In genomic region chr3:51799879-51800757, GRCh38 we compare ENCODE assay signal across 8 cellular contexts. TPM values are rescaled to one million over a fixed set of nuclear protein-coding genes. Genes with fewer than 3 reads are reported as not detected.
DNase-seq lines count a peak whose midpoint lies in the region; ATAC-seq, FAIRE-seq and TF ChIP-seq lines count a peak whose summit lies in the region.

No MANE protein-coding gene starts in this region.

- TF ChIP-seq RAD21 in IMR-90 (IDR thresholded peaks at IDR 0.05; ENCODE audit: low read length) = peak; percentile 63

- no peak overlapping the region for H2AK5ac ChIP-seq in IMR-90 (ENCODE audit: low read depth, low read length)

- no peak overlapping the region for H3K18ac ChIP-seq in IMR-90 (ENCODE audit: low read depth, low read length)

- no peak overlapping the region for H3K27ac Mint-ChIP-seq in activated CD4-positive, alpha-beta T cell treated with anti-CD3 and anti-CD28 coated beads, Interleukin-2, amount 10 ng/mL, durations not matched to agents 24 days and 14 days
- H3K27ac Mint-ChIP-seq in naive B cell = no peak overlapping the region

- no peak overlapping the region for H3K4me3 Mint-ChIP-seq in activated CD4-positive, alpha-beta T cell treated with anti-CD3 and anti-CD28 coated beads, Interleukin-2, amount 10 ng/mL, durations not matched to agents 24 days and 14 days
- no peak overlapping the region for H3K4me3 Mint-ChIP-seq in naive B cell

- H3K4ac ChIP-seq in IMR-90 (ENCODE audit: low read depth, low read length) = no peak overlapping the region

- CTCF ChIA-PET in IMR-90 (lab: Yijun Ruan, JAX) (interaction anchor here (0.5 to 1.0 kb wide), 6 partner anchors 9 to 421 kb away, joined by 3 read pairs; no protein-coding TSS in a partner anchor), endothelial cell of umbilical vein (lab: Charles Lee) (interaction anchor here (0.6 to 2.2 kb wide), 25 partner anchors 8 to 1184 kb away, joined by 3 to 57 read pairs (median 4); partner anchors contain the start of genes DCAF1 and GRM2)

- dilution Hi-C loops in IMR-90 (cut with HindIII; ENCODE audit: low sequenced_read_pairs, unreplicated experiment) = no loop called here
- dilution Hi-C loops in endothelial cell of umbilical vein (cut with MboI; ENCODE audit: extremely low pct_ligation_motif_present, low sequenced_read_pairs) = no loop called here

- H3K79me1 ChIP-seq in IMR-90 (ENCODE audit: low read depth in 1 of 2, low read length in 2 of 2) = no peaks in the 10 kb centered on the region

- no peak for TF ChIP-seq POLR2A in IMR-90 (IDR thresholded peaks at IDR 0.05; ENCODE audit: low read depth, low read length)
- TF ChIP-seq POLR2A in endothelial cell of umbilical vein (IDR thresholded peaks at IDR 0.05; ENCODE audit: low read depth, low read length) = no peak
- no peak for TF ChIP-seq POLR2A in GM18505 (IDR thresholded peaks at IDR 0.05; ENCODE audit: borderline replicate concordance, extremely low read depth, insufficient read depth, insufficient read length)

- H2AFZ ChIP-seq in IMR-90 (replicated peaks; ENCODE audit: low read length, poor library complexity) = no peak overlapping the region
- H2AFZ ChIP-seq in endothelial cell of umbilical vein (ENCODE audit: low read depth, low read length) = no peak overlapping the region

- no peaks in the 10 kb centered on the region for H3K9me1 ChIP-seq in IMR-90 (ENCODE audit: insufficient read depth, low read length)
- H3K9me1 ChIP-seq in endothelial cell of umbilical vein (replicated peaks; ENCODE audit: control insufficient read depth, extremely low read depth, insufficient read depth, low read length) = no peaks in the 10 kb centered on the region

- H3K4me1 Mint-ChIP-seq in activated CD4-positive, alpha-beta T cell treated with anti-CD3 and anti-CD28 coated beads, Interleukin-2, amount 10 ng/mL, durations not matched to agents 24 days and 14 days = peaks cover 42% of the 10 kb centered on the region
- H3K4me1 Mint-ChIP-seq in naive B cell = no peaks in the 10 kb centered on the region

- H3K79me2 ChIP-seq in endothelial cell of umbilical vein (ENCODE audit: control insufficient read depth, insufficient read depth, low read length) = no peaks in the 10 kb centered on the region

- H3K27ac ChIP-seq in IMR-90 (ENCODE audit: insufficient read depth, low read length) (no peak overlapping the region), endothelial cell of umbilical vein (ENCODE audit: insufficient read depth, low read depth, low read length) (no peak overlapping the region)

- H3K9me3 ChIP-seq in IMR-90 (ENCODE audit: control insufficient read depth, insufficient read depth, low read length) (no peaks in the 10 kb centered on the region), endothelial cell of umbilical vein (replicated peaks; ENCODE audit: control insufficient read depth, insufficient read depth, low read length) (no peaks in the 10 kb centered on the region)

- no peak overlapping the region for H3K4me3 ChIP-seq in IMR-90 (ENCODE audit: insufficient read depth, low read depth, low read length)
- H3K4me3 ChIP-seq in endothelial cell of umbilical vein (replicated peaks in 1 of 3; ENCODE audit: insufficient read depth in 1 of 3, low read depth in 1 of 3, low read length in 3 of 3) = no peak overlapping the region

- H4K5ac ChIP-seq in IMR-90 (ENCODE audit: low read depth, low read length) = no peak overlapping the region

- POLR2A ChIA-PET in IMR-90 (lab: Charles Lee; ENCODE audit: unreplicated experiment) = no interaction called here
- POLR2A ChIA-PET in endothelial cell of umbilical vein (lab: Charles Lee) = no interaction called here

- no peaks in the 10 kb centered on the region for H3K36me3 Mint-ChIP-seq in activated CD4-positive, alpha-beta T cell treated with anti-CD3 and anti-CD28 coated beads, Interleukin-2, amount 10 ng/mL, durations not matched to agents 24 days and 14 days (ENCODE audit: low read depth)
- no peaks in the 10 kb centered on the region for H3K36me3 Mint-ChIP-seq in naive B cell

- H3K23ac ChIP-seq in IMR-90 (ENCODE audit: low read depth, low read length) = no peak overlapping the region

- DNase-seq in activated CD4-positive, alpha-beta T cell treated with anti-CD3 and anti-CD28 coated beads, Interleukin-2, amount 10 ng/mL, durations not matched to agents 24 days and 14 days = peak; percentile 86
- DNase-seq in activated CD4-positive, alpha-beta T cell treated with anti-CD3 and anti-CD28 coated beads, Interleukin-2, amount 50 U/mL, for 48 hours = no peak
- DNase-seq in IMR-90 (peak; percentile 82), SIG-M5 treated with dmso at 0.1 percent for 504 hours (lab: John Stamatoyannopoulos, UW; ENCODE audit: unreplicated experiment) (peak; percentile 71), endothelial cell of umbilical vein (ENCODE audit: low read depth, low spot score) (peak; percentile 74), naive B cell (peak; percentile 37)

- no peak overlapping the region for H2AK9ac ChIP-seq in IMR-90 (replicated peaks; ENCODE audit: low read depth, low read length, poor library complexity)

- no peak overlapping the region for H4K8ac ChIP-seq in IMR-90 (ENCODE audit: low read depth in 2 of 2, low read length in 2 of 2)

- no peak overlapping the region for H3K14ac ChIP-seq in IMR-90 (replicated peaks; ENCODE audit: low read depth, low read length)

- H4K91ac ChIP-seq in IMR-90 (ENCODE audit: insufficient read depth, low read depth, low read length) = no peak overlapping the region

- no peak overlapping the region for H2BK5ac ChIP-seq in IMR-90 (ENCODE audit: low read depth, low read length, poor library complexity, severe bottlenecking)

- H3K4me1 ChIP-seq in IMR-90 (ENCODE audit: control insufficient read depth, insufficient read depth, low read length) (no peaks in the 10 kb centered on the region), endothelial cell of umbilical vein (ENCODE audit: control insufficient read depth, extremely low read depth, insufficient read depth, low read length) (no peaks in the 10 kb centered on the region)

- H3K36me3 ChIP-seq in IMR-90 (ENCODE audit: control insufficient read depth, insufficient read depth, low read length) (no peaks in the 10 kb centered on the region), endothelial cell of umbilical vein (ENCODE audit: control insufficient read depth in 2 of 2, extremely low read depth in 1 of 2, insufficient read depth in 2 of 2, low read length in 2 of 2) (no peaks in the 10 kb centered on the region)

- in situ Hi-C loops in IMR-90 (cut with MboI; ENCODE audit: low sequenced_read_pairs) = loop anchor here (25.0 kb wide), 1 partner anchor 288 kb away; the partner anchor contains the start of gene DCAF1

- TF ChIP-seq CTCF in IMR-90 (conservative IDR thresholded peaks at IDR 0.05; ENCODE audit: low read depth, low read length) = peak; percentile 77
- peak; percentile 64 to 65 for TF ChIP-seq CTCF in endothelial cell of umbilical vein (IDR thresholded peaks at IDR 0.05; ENCODE audit: extremely low read depth in 1 of 2, insufficient read depth in 1 of 2, low read depth in 1 of 2, low read length in 2 of 2)

- ATAC-seq in IMR-90 (ENCODE audit: low read depth) (peak; percentile 85), naive B cell (ENCODE audit: low read depth in 2 of 2) (peak in 1 of 2 donors; percentile 46), GM18505 (IDR thresholded peaks at IDR 0.05; ENCODE audit: unreplicated experiment) (no peak), GM21825 (IDR thresholded peaks at IDR 0.05; ENCODE audit: unreplicated experiment) (no peak)

- H4K20me1 ChIP-seq in IMR-90 (ENCODE audit: insufficient read depth, low read length) = no peaks in the 10 kb centered on the region
- no peaks in the 10 kb centered on the region for H4K20me1 ChIP-seq in endothelial cell of umbilical vein (replicated peaks; ENCODE audit: control insufficient read depth, extremely low read depth, insufficient read depth, low read length)

- H3K9ac ChIP-seq in IMR-90 (ENCODE audit: low read depth, low read length) (no peak overlapping the region), endothelial cell of umbilical vein (replicated peaks; ENCODE audit: extremely low read depth, insufficient read depth, low read length) (no peak overlapping the region)

- H3K27me3 ChIP-seq in IMR-90 (ENCODE audit: control insufficient read depth, insufficient read depth, low read length) (peaks cover 9% of the 10 kb centered on the region), endothelial cell of umbilical vein (ENCODE audit: control insufficient read depth in 2 of 2, insufficient read depth in 2 of 2, low read length in 2 of 2) (peaks cover 20 to 29% of the 10 kb centered on the region in 2 experiments)

- no peak overlapping the region for H2BK15ac ChIP-seq in IMR-90 (ENCODE audit: low read depth, low read length)

- BruUV-seq in IMR-90 (replicated peaks; lab: Mats Ljungman, UMichigan) (no TSS peak), endothelial cell of umbilical vein (replicated peaks; lab: Mats Ljungman, UMichigan) (no TSS peak)

- H3K4me2 ChIP-seq in IMR-90 (ENCODE audit: low read depth, low read length) (no peak overlapping the region), endothelial cell of umbilical vein (ENCODE audit: insufficient read depth, low read length) (no peak overlapping the region)

- H3K56ac ChIP-seq in IMR-90 (ENCODE audit: extremely low read depth, insufficient read depth, low read length) = no peak overlapping the region

- H2BK20ac ChIP-seq in IMR-90 (ENCODE audit: low read depth, low read length) = no peak overlapping the region

- 43% methylated on average over 1 of the region's 3 CpGs; no CpG with 5 or more reads in 1 of the 2 experiments for WGBS in IMR-90 (ENCODE audit: extremely low coverage in 2 of 2, insufficient read length in 1 of 2), 2 experiments

- no peak overlapping the region for H2BK120ac ChIP-seq in IMR-90 (ENCODE audit: low read depth, low read length)

- peaks cover 9% of the 10 kb centered on the region for H3K27me3 Mint-ChIP-seq in activated CD4-positive, alpha-beta T cell treated with anti-CD3 and anti-CD28 coated beads, Interleukin-2, amount 10 ng/mL, durations not matched to agents 24 days and 14 days
- peaks cover 21 to 34% (median 28%) of the 10 kb centered on the region in 3 donors for H3K27me3 Mint-ChIP-seq in naive B cell

- peak; percentile 90 for FAIRE-seq in endothelial cell of umbilical vein (lab: Jason Lieb, UNC)

- no peaks in the 10 kb centered on the region for H3K9me3 Mint-ChIP-seq in activated CD4-positive, alpha-beta T cell treated with anti-CD3 and anti-CD28 coated beads, Interleukin-2, amount 10 ng/mL, durations not matched to agents 24 days and 14 days
- H3K9me3 Mint-ChIP-seq in naive B cell = no peaks in the 10 kb centered on the region

- intact Hi-C loops in activated CD4-positive, alpha-beta T cell treated with anti-CD3 and anti-CD28 coated beads, Interleukin-2, amount 10 ng/mL, durations not matched to agents 24 days and 14 days (cut with micrococcal nuclease) = loop anchor here (1.0 to 10.0 kb wide), 3 partner anchors 81 to 415 kb away; partner anchors contain the start of gene MANF
- intact Hi-C loops in IMR-90 (cut with micrococcal nuclease) = loop anchor here (1.0 to 5.0 kb wide), 3 partner anchors 88 to 413 kb away; partner anchors contain the start of gene MANF
- intact Hi-C loops in endothelial cell of umbilical vein (cut with micrococcal nuclease) = loop anchor here (1.0 to 2.0 kb wide), 4 partner anchors 81 to 415 kb away; partner anchors contain the start of genes MANF and RBM15B

RNA-seq across cellular contexts. Expression of gene IQCF6, which starts 21.1 kb away (rescaled TPM):
- total RNA-seq in activated CD4-positive, alpha-beta T cell treated with anti-CD3 and anti-CD28 coated beads, Interleukin-2, amount 10 ng/mL, durations not matched to agents 24 days and 14 days = not detected in 2 replicates
- not detected in 2 replicates for total RNA-seq in IMR-90 (2012; rRNA removed)
- not detected in 2 replicates for polyA plus RNA-seq in IMR-90 (2012; rRNA removed)
- polyA plus RNA-seq in IMR-90 (2012; cell fraction: cytosol; rRNA removed) = not detected in 2 replicates
- polyA plus RNA-seq in IMR-90 (2012; cell fraction: nucleus; rRNA removed; ENCODE audit: low replicate concordance) = not detected in 2 replicates
- not detected in 2 replicates for total RNA-seq in endothelial cell of umbilical vein
- polyA plus RNA-seq in endothelial cell of umbilical vein = not detected in 2 replicates
- not detected in 2 replicates for polyA plus RNA-seq in endothelial cell of umbilical vein (2011; cell fraction: cytosol; rRNA removed)
- not detected in 2 replicates for polyA plus RNA-seq in endothelial cell of umbilical vein (2011; cell fraction: nucleus; rRNA removed)
- not detected in 2 replicates for polyA plus RNA-seq in endothelial cell of umbilical vein (2012)
- not detected in 2 replicates for polyA minus RNA-seq in endothelial cell of umbilical vein
- not detected for polyA minus RNA-seq in endothelial cell of umbilical vein (2011; cell fraction: cytosol; rRNA and poly(A)+ RNA removed)
- not detected in 2 replicates for polyA minus RNA-seq in endothelial cell of umbilical vein (2011; cell fraction: nucleus; rRNA and poly(A)+ RNA removed)
- not detected for polyA plus RNA-seq in naive B cell (ENCODE audit: low read depth in 6 of 6)

Comparison
In these comparisons a context has a peak if more than half of its experiments do, and no peak if none do; other contexts are left out.
1. DNase-seq: peak in activated CD4-positive, alpha-beta T cell treated with anti-CD3 and anti-CD28 coated beads, Interleukin-2, amount 10 ng/mL, durations not matched to agents 24 days and 14 days (single experiment), IMR-90 (single experiment), SIG-M5 treated with dmso at 0.1 percent for 504 hours (single experiment), endothelial cell of umbilical vein (single experiment) and naive B cell (single experiment); none in activated CD4-positive, alpha-beta T cell treated with anti-CD3 and anti-CD28 coated beads, Interleukin-2, amount 50 U/mL, for 48 hours (0 of 2).